Comparison of ENCODE assay signal across 10 cellular contexts in genomic region chr4:123340381-123340701, GRCh38. TPM values are rescaled to one million over a fixed set of nuclear protein-coding genes. Genes with fewer than 3 reads are reported as not detected.
A peak's percentile ranks its signal among the peaks of the same experiment; 100 is the strongest.
DNase-seq lines count a peak whose midpoint lies in the region; ATAC-seq and TF ChIP-seq lines count a peak whose summit lies in the region.
"Had no signal": no experiment of that assay in that cellular context is flagged by ENCODE, and none has a peak within 500 bp of the region (broad histone marks: within the 10 kb centered on the region; RNA-seq: fewer than 3 reads in every experiment).

No MANE protein-coding gene starts in this region.

- H3K9me3 ChIP-seq in PC-3 (ENCODE audit: low read length), result no peaks in the 10 kb centered on the region

- peak overlapping the region; percentile 56 for H2AFZ ChIP-seq in PC-3 (ENCODE audit: low read length)

- H3K27me3 ChIP-seq in PC-3 (ENCODE audit: low read length), result no peaks in the 10 kb centered on the region

- H3K27ac Mint-ChIP-seq in activated naive CD4-positive, alpha-beta T cell treated with anti-CD3 and anti-CD28 coated beads, Interleukin-2, amount 10 ng/mL, durations not matched to agents 7 days and 5 days, result no peak overlapping the region
- H3K27ac Mint-ChIP-seq in stimulated activated naive B cell treated with anti-CD40 and anti-IgM and Interleukin-4, amounts not matched to agents 10 μg/mL and 1 μg/mL and 100 μg/mL, for 72 hours, result no peak overlapping the region
- H3K27ac Mint-ChIP-seq: T-helper 1 cell treated with Interleukin-12 subunit alpha and Interleukin-12 subunit beta and Interleukin-4 antibody, amounts not matched to agents 30 μg/mL and 1 μg/mL, for 36 hours had no signal

- peak overlapping the region; percentile 89 for H3K27ac ChIP-seq in PC-3 (ENCODE audit: low read length)

- H3K4me1 Mint-ChIP-seq in activated naive CD4-positive, alpha-beta T cell treated with anti-CD3 and anti-CD28 coated beads, Interleukin-2, amount 10 ng/mL, durations not matched to agents 7 days and 5 days, result no peaks in the 10 kb centered on the region
- no peaks in the 10 kb centered on the region for H3K4me1 Mint-ChIP-seq in stimulated activated naive B cell treated with anti-CD40 and anti-IgM and Interleukin-4, amounts not matched to agents 10 μg/mL and 1 μg/mL and 100 μg/mL, for 72 hours

- H3F3A ChIP-seq in PC-3 (ENCODE audit: low read length, unreplicated experiment), result no peaks in the 10 kb centered on the region

- peak; percentile 95 for ATAC-seq in PC-3
- ATAC-seq in stimulated activated naive B cell treated with anti-CD40 and anti-IgM and Interleukin-4, amounts not matched to agents 10 μg/mL and 1 μg/mL and 100 μg/mL, for 72 hours (replicated peaks), result no peak
- ATAC-seq in left colon, result no peak

- peaks cover 4% of the 10 kb centered on the region for H3K27me3 Mint-ChIP-seq in activated naive CD4-positive, alpha-beta T cell treated with anti-CD3 and anti-CD28 coated beads, Interleukin-2, amount 10 ng/mL, durations not matched to agents 7 days and 5 days
- peaks cover 0 to 3% of the 10 kb centered on the region in 2 donors for H3K27me3 Mint-ChIP-seq in stimulated activated naive B cell treated with anti-CD40 and anti-IgM and Interleukin-4, amounts not matched to agents 10 μg/mL and 1 μg/mL and 100 μg/mL, for 72 hours

- H3K4me3 Mint-ChIP-seq in activated naive CD4-positive, alpha-beta T cell treated with anti-CD3 and anti-CD28 coated beads, Interleukin-2, amount 10 ng/mL, durations not matched to agents 7 days and 5 days, result no peak overlapping the region
- no peak overlapping the region for H3K4me3 Mint-ChIP-seq in stimulated activated naive B cell treated with anti-CD40 and anti-IgM and Interleukin-4, amounts not matched to agents 10 μg/mL and 1 μg/mL and 100 μg/mL, for 72 hours
- H3K4me3 Mint-ChIP-seq: T-helper 1 cell treated with Interleukin-12 subunit alpha and Interleukin-12 subunit beta and Interleukin-4 antibody, amounts not matched to agents 30 μg/mL and 1 μg/mL, for 36 hours had no signal

- H3K4me2 ChIP-seq in PC-3 (ENCODE audit: low read length), result peak overlapping the region; percentile 53

- H3K4me1 ChIP-seq in PC-3 (ENCODE audit: insufficient read depth, low read length), result peaks cover 18% of the 10 kb centered on the region

- peak overlapping the region; percentile 62 for H3K9ac ChIP-seq in PC-3 (ENCODE audit: low read length)

- no peak for TF ChIP-seq CTCF in PC-3 (conservative IDR thresholded peaks at IDR 0.05; ENCODE audit: low read depth, low read length)

- no peaks in the 10 kb centered on the region for H3K36me3 ChIP-seq in PC-3 (ENCODE audit: low read depth, low read length)

- CTCF ChIA-PET in PC-3 (lab: Charles Lee), result no interaction called here
- CTCF ChIA-PET in activated naive CD4-positive, alpha-beta T cell treated with anti-CD3 and anti-CD28 coated beads, Interleukin-2, amount 10 ng/mL, durations not matched to agents 7 days and 5 days (lab: Charles Lee), result no interaction called here

- no peaks in the 10 kb centered on the region for H3K79me2 ChIP-seq in PC-3 (ENCODE audit: low read length)

- H3K4me3 ChIP-seq in PC-3 (ENCODE audit: low read length), result no peak overlapping the region

- peak; percentile 73 for DNase-seq in EL
- peak; percentile 91 for DNase-seq in PC-3
- DNase-seq in fibroblast of gingiva (ENCODE audit: low read depth), result peak; percentile 84
- DNase-seq in pulmonary artery endothelial cell (ENCODE audit: low read depth, low spot score), result peak; percentile 85
- no peak for DNase-seq in DMS153 treated with DMSO at 0.1 percent for 48 hours (lab: John Stamatoyannopoulos, UW; ENCODE audit: unreplicated experiment)
- DNase-seq in activated naive CD4-positive, alpha-beta T cell treated with anti-CD3 and anti-CD28 coated beads, Interleukin-2, amount 10 ng/mL, durations not matched to agents 7 days and 5 days, result no peak
- no peak for DNase-seq in stimulated activated naive B cell treated with anti-CD40 and anti-IgM and Interleukin-4, amounts not matched to agents 10 μg/mL and 1 μg/mL and 100 μg/mL, for 72 hours
- DNase-seq in left colon, result no peak
- DNase-seq: NCI-H1105 had no signal

- H3K9me3 Mint-ChIP-seq in activated naive CD4-positive, alpha-beta T cell treated with anti-CD3 and anti-CD28 coated beads, Interleukin-2, amount 10 ng/mL, durations not matched to agents 7 days and 5 days, result peaks cover 1% of the 10 kb centered on the region
- H3K9me3 Mint-ChIP-seq in stimulated activated naive B cell treated with anti-CD40 and anti-IgM and Interleukin-4, amounts not matched to agents 10 μg/mL and 1 μg/mL and 100 μg/mL, for 72 hours, result peaks cover 0 to under 1% of the 10 kb centered on the region in 2 donors

- no peaks in the 10 kb centered on the region for H4K20me1 ChIP-seq in PC-3 (ENCODE audit: low read length)

- intact Hi-C loops in PC-3 (cut with micrococcal nuclease), result loop anchor here (5.0 kb wide), 2 partner anchors 52 to 213 kb away; no protein-coding TSS in a partner anchor
- intact Hi-C loops in left colon (cut with DNase I, micrococcal nuclease), result no loop called here

- H3K36me3 Mint-ChIP-seq in activated naive CD4-positive, alpha-beta T cell treated with anti-CD3 and anti-CD28 coated beads, Interleukin-2, amount 10 ng/mL, durations not matched to agents 7 days and 5 days, result no peaks in the 10 kb centered on the region
- H3K36me3 Mint-ChIP-seq in stimulated activated naive B cell treated with anti-CD40 and anti-IgM and Interleukin-4, amounts not matched to agents 10 μg/mL and 1 μg/mL and 100 μg/mL, for 72 hours, result no peaks in the 10 kb centered on the region

- BruUV-seq in PC-3 (replicated peaks; lab: Mats Ljungman, UMichigan), result no TSS peak

- POLR2A ChIA-PET in PC-3 (lab: Charles Lee; ENCODE audit: unreplicated experiment), result no interaction called here

- H3K9me2 ChIP-seq in PC-3 (replicated peaks; ENCODE audit: low read length), result no peaks in the 10 kb centered on the region

RNA-seq across cellular contexts. Expression of gene SPRY1, which starts 56.3 kb away (rescaled TPM):
- total RNA-seq in PC-3 (2014; rRNA removed) (26.4 and 30.6 TPM in 2 replicates), pulmonary artery endothelial cell (20.5 and 33.1 TPM in 2 replicates), left colon (10 to 100 TPM; 27.2 to 29.0 TPM)

Comparison
In these comparisons a context has a peak if more than half of its experiments do, and no peak if none do; other contexts are left out.
1. DNase-seq: peak in EL (single experiment), PC-3 (single experiment), fibroblast of gingiva (single experiment) and pulmonary artery endothelial cell (single experiment); none in DMS153 treated with DMSO at 0.1 percent for 48 hours (single experiment), activated naive CD4-positive, alpha-beta T cell treated with anti-CD3 and anti-CD28 coated beads, Interleukin-2, amount 10 ng/mL, durations not matched to agents 7 days and 5 days (single experiment), stimulated activated naive B cell treated with anti-CD40 and anti-IgM and Interleukin-4, amounts not matched to agents 10 μg/mL and 1 μg/mL and 100 μg/mL, for 72 hours (single experiment) and left colon (0 of 2).